19 cellular contexts compared by ENCODE assay signal in genomic region chr3:166809520-166809919, GRCh38.
DNase-seq lines count a peak whose midpoint lies in the region; ATAC-seq and TF ChIP-seq lines count a peak whose summit lies in the region.
"Had no signal": no experiment of that assay in that cellular context is flagged by ENCODE, and none has a peak within 500 bp of the region (broad histone marks: within the 10 kb centered on the region; RNA-seq: fewer than 3 reads in every experiment).

No MANE protein-coding gene starts in this region.

- H3K27ac Mint-ChIP-seq in activated CD8-positive, alpha-beta T cell treated with anti-CD3 and anti-CD28 coated beads, Interleukin-2, amount 10 ng/mL, durations not matched to agents 7 days and 5 days = no peak overlapping the region
- H3K27ac Mint-ChIP-seq: CD4-positive, alpha-beta T cell; H9; IgD-negative memory B cell had no signal

- no peak overlapping the region for H4K5ac ChIP-seq in mesendoderm (ENCODE audit: low read length)

- no peak overlapping the region for H2BK15ac ChIP-seq in mesendoderm (replicated peaks; ENCODE audit: low read depth)

- H3K4me2 ChIP-seq in mesendoderm (ENCODE audit: low read length) = no peak overlapping the region
- H3K4me2 ChIP-seq: A549 had no signal

- no peaks in the 10 kb centered on the region for H3K27me3 Mint-ChIP-seq in activated T-cell treated with anti-CD3 and anti-CD28 coated beads, Interleukin-2, amount 50 U/mL, for 4 hours (ENCODE audit: low read depth)
- H3K27me3 Mint-ChIP-seq in activated CD8-positive, alpha-beta T cell treated with anti-CD3 and anti-CD28 coated beads, Interleukin-2, amount 10 ng/mL, durations not matched to agents 7 days and 5 days (ENCODE audit: low read depth) = no peaks in the 10 kb centered on the region
- H3K27me3 Mint-ChIP-seq: CD4-positive, alpha-beta T cell; IgD-negative memory B cell had no signal

- H3K9me3 Mint-ChIP-seq in activated T-cell treated with anti-CD3 and anti-CD28 coated beads, Interleukin-2, amount 50 U/mL, for 4 hours = peaks cover 35% of the 10 kb centered on the region
- H3K9me3 Mint-ChIP-seq in activated CD8-positive, alpha-beta T cell treated with anti-CD3 and anti-CD28 coated beads, Interleukin-2, amount 10 ng/mL, durations not matched to agents 7 days and 5 days (ENCODE audit: insufficient read depth) = peaks cover 27% of the 10 kb centered on the region

- no peaks in the 10 kb centered on the region for H3K4me1 ChIP-seq in mesendoderm (ENCODE audit: control insufficient read depth, low read depth, low read length)
- H3K4me1 ChIP-seq: A549, Caco-2 had no signal

- no peak overlapping the region for H3K4me3 Mint-ChIP-seq in activated T-cell treated with anti-CD3 and anti-CD28 coated beads, Interleukin-2, amount 50 U/mL, for 4 hours
- no peak overlapping the region for H3K4me3 Mint-ChIP-seq in activated CD8-positive, alpha-beta T cell treated with anti-CD3 and anti-CD28 coated beads, Interleukin-2, amount 10 ng/mL, durations not matched to agents 7 days and 5 days
- H3K4me3 Mint-ChIP-seq: CD4-positive, alpha-beta T cell; H9; IgD-negative memory B cell had no signal

- no peak overlapping the region for H3K4ac ChIP-seq in mesendoderm (ENCODE audit: low read depth, low read length)

- H3K18ac ChIP-seq in mesendoderm (ENCODE audit: low read length) = no peak overlapping the region

- H2AK5ac ChIP-seq in mesendoderm (ENCODE audit: low read length) = no peak overlapping the region

- DNase-seq in DMS53 (lab: John Stamatoyannopoulos, UW) (peak; percentile 65), NCI-H146 treated with DMSO at 0.1 percent for 48 hours (lab: John Stamatoyannopoulos, UW; ENCODE audit: unreplicated experiment) (peak; percentile 17), mesendoderm (peak; percentile 56)
- no peak for DNase-seq in activated T-cell treated with anti-CD3 and anti-CD28 coated beads, Interleukin-2, amount 50 U/mL, for 4 hours
- no peak for DNase-seq in activated CD4-positive, CD25-positive, alpha-beta regulatory T cell (lab: John Stamatoyannopoulos, UW)
- no peak for DNase-seq in activated CD8-positive, alpha-beta T cell treated with anti-CD3 and anti-CD28 coated beads, Interleukin-2, amount 10 ng/mL, durations not matched to agents 7 days and 5 days
- DNase-seq: AML-193; Caco-2; CD4-positive, alpha-beta T cell; DMS153; DND-41; EL; H9 had no signal

- CTCF ChIA-PET in activated CD8-positive, alpha-beta T cell treated with anti-CD3 and anti-CD28 coated beads, Interleukin-2, amount 10 ng/mL, durations not matched to agents 7 days and 5 days (lab: Charles Lee) = no interaction called here

- H2BK5ac ChIP-seq in mesendoderm (ENCODE audit: low read length) = no peak overlapping the region

- no peaks in the 10 kb centered on the region for H3K79me1 ChIP-seq in mesendoderm (ENCODE audit: low read length)

- POLR2A ChIA-PET in activated CD8-positive, alpha-beta T cell treated with anti-CD3 and anti-CD28 coated beads, Interleukin-2, amount 10 ng/mL, durations not matched to agents 7 days and 5 days (lab: Charles Lee) = no interaction called here

- H3K4me3 ChIP-seq in mesendoderm (ENCODE audit: low read length) = no peak overlapping the region
- H3K4me3 ChIP-seq: A549, GM12878 had no signal

- no peaks in the 10 kb centered on the region for H3K4me1 Mint-ChIP-seq in activated T-cell treated with anti-CD3 and anti-CD28 coated beads, Interleukin-2, amount 50 U/mL, for 4 hours (ENCODE audit: low read depth)
- H3K4me1 Mint-ChIP-seq in activated CD8-positive, alpha-beta T cell treated with anti-CD3 and anti-CD28 coated beads, Interleukin-2, amount 10 ng/mL, durations not matched to agents 7 days and 5 days (ENCODE audit: low read depth) = no peaks in the 10 kb centered on the region
- H3K4me1 Mint-ChIP-seq: H9, IgD-negative memory B cell had no signal

- no peak for ATAC-seq in activated T-cell treated with anti-CD3 and anti-CD28 coated beads, Interleukin-2, amount 50 U/mL, for 4 hours
- ATAC-seq in activated CD8-positive, alpha-beta T cell treated with anti-CD3 and anti-CD28 coated beads, Interleukin-2, amount 10 ng/mL, durations not matched to agents 7 days and 5 days = no peak
- ATAC-seq: A549, GM12878, HepG2 had no signal

- no peak for TF ChIP-seq CTCF in 22Rv1 (IDR thresholded peaks at IDR 0.05)

- H3K27ac ChIP-seq in 22Rv1 (peak overlapping the region; percentile 39), mesendoderm (ENCODE audit: low read depth, low read length) (no peak overlapping the region)
- H3K27ac ChIP-seq: A549, C4-2B had no signal

- H3K36me3 Mint-ChIP-seq in activated T-cell treated with anti-CD3 and anti-CD28 coated beads, Interleukin-2, amount 50 U/mL, for 4 hours (ENCODE audit: insufficient read depth) = no peaks in the 10 kb centered on the region
- H3K36me3 Mint-ChIP-seq in activated CD8-positive, alpha-beta T cell treated with anti-CD3 and anti-CD28 coated beads, Interleukin-2, amount 10 ng/mL, durations not matched to agents 7 days and 5 days (ENCODE audit: low read depth) = no peaks in the 10 kb centered on the region

- H3K27me3 ChIP-seq in mesendoderm (ENCODE audit: insufficient read depth, low read length, poor library complexity) = no peaks in the 10 kb centered on the region

- H4K8ac ChIP-seq in mesendoderm (ENCODE audit: low read depth, low read length) = no peak overlapping the region

- H3K9ac ChIP-seq in mesendoderm (ENCODE audit: low read length) = no peak overlapping the region

- H2BK120ac ChIP-seq in mesendoderm (ENCODE audit: low read depth, low read length) = no peak overlapping the region

- H3K23ac ChIP-seq in mesendoderm (ENCODE audit: low read length) = no peak overlapping the region

- no peak overlapping the region for H3K56ac ChIP-seq in mesendoderm (ENCODE audit: low read length)

- no peaks in the 10 kb centered on the region for H3K36me3 ChIP-seq in mesendoderm (ENCODE audit: control insufficient read depth, insufficient read depth, low read length)

- no peaks in the 10 kb centered on the region for H3K79me2 ChIP-seq in mesendoderm (ENCODE audit: control insufficient read depth, insufficient read depth, low read length)

- no CpG with 5 or more reads among the region's 4 CpGs for WGBS in mesendoderm (ENCODE audit: extremely low coverage, insufficient coverage, low lambda C conversion rate)

Comparison
In these comparisons a context has a peak if more than half of its experiments do, and no peak if none do; other contexts are left out.
1. DNase-seq: peak in DMS53 (single experiment), NCI-H146 treated with DMSO at 0.1 percent for 48 hours (single experiment) and mesendoderm (single experiment); none in activated T-cell treated with anti-CD3 and anti-CD28 coated beads, Interleukin-2, amount 50 U/mL, for 4 hours (single experiment), activated CD4-positive, CD25-positive, alpha-beta regulatory T cell (0 of 4) and activated CD8-positive, alpha-beta T cell treated with anti-CD3 and anti-CD28 coated beads, Interleukin-2, amount 10 ng/mL, durations not matched to agents 7 days and 5 days (single experiment).